In genomic region chr5:157473383-157474370, GRCh38 we compare ENCODE assay signal across 1 cellular context.
A peak's percentile ranks its signal among the peaks of the same experiment; 100 is the strongest.
TF ChIP-seq lines count a peak whose summit lies in the region.

No MANE protein-coding gene starts in this region.

TF ChIP-seq in IMR-90, 13 proteins besides CTCF, POLR2A, EP300 and RAD21 (continued from another document):
- 0 out of 2 replicates have a peak, but pooled peaks have one; percentile 18 for TF ChIP-seq FOS (IDR thresholded peaks at IDR 0.05; ENCODE audit: low read depth, low read length)
- no peak for TF ChIP-seq CHD1 (IDR thresholded peaks at IDR 0.05; ENCODE audit: low read depth, low read length)
- peak; percentile 41 for TF ChIP-seq SMC3 (IDR thresholded peaks at IDR 0.05; ENCODE audit: low read depth, low read length)
TF ChIP-seq in IMR-90: peak in this region for 3.
